1 cellular context compared by ENCODE assay signal in the genomic region with DNA sequence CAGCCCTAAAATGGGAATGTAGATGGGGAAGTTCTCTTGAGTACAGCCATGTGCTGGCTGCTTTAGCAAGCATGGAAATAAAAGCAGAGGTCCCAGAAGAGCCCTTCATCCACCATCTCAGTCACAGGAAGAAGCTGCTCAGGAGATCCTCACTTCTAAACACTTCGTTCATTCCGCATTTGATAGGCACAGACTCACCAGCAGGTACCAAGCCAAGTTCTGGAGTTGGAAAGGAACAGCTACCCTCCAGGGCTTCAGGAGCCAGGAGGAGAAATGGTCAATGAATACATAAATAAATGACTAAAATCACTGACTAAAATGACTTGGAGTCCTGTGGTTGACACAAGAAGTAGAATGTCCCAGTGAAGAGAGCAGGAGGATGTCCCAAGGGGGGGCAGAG.
TF ChIP-seq lines count a peak whose summit lies in the region.

No MANE protein-coding gene starts in this region.

TF ChIP-seq in WTC11, 78 proteins besides CTCF, POLR2A, EP300 and RAD21:
- no peak for TF ChIP-seq CBFB (CRISPR knock-in tag; IDR thresholded peaks at IDR 0.05; ENCODE audit: low read depth)
- TF ChIP-seq RELA (CRISPR knock-in tag; IDR thresholded peaks at IDR 0.05; ENCODE audit: borderline replicate concordance), result no peak
- no peak for TF ChIP-seq FOXP1 (CRISPR knock-in tag; IDR thresholded peaks at IDR 0.05; ENCODE audit: borderline replicate concordance)
- no peak for TF ChIP-seq CREM (CRISPR knock-in tag; IDR thresholded peaks at IDR 0.05)
- TF ChIP-seq, protein P1, sequence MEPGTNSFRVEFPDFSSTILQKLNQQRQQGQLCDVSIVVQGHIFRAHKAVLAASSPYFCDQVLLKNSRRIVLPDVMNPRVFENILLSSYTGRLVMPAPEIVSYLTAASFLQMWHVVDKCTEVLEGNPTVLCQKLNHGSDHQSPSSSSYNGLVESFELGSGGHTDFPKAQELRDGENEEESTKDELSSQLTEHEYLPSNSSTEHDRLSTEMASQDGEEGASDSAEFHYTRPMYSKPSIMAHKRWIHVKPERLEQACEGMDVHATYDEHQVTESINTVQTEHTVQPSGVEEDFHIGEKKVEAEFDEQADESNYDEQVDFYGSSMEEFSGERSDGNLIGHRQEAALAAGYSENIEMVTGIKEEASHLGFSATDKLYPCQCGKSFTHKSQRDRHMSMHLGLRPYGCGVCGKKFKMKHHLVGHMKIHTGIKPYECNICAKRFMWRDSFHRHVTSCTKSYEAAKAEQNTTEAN (CRISPR knock-in tag; IDR thresholded peaks at IDR 0.05), result no peak
- TF ChIP-seq, protein P2, sequence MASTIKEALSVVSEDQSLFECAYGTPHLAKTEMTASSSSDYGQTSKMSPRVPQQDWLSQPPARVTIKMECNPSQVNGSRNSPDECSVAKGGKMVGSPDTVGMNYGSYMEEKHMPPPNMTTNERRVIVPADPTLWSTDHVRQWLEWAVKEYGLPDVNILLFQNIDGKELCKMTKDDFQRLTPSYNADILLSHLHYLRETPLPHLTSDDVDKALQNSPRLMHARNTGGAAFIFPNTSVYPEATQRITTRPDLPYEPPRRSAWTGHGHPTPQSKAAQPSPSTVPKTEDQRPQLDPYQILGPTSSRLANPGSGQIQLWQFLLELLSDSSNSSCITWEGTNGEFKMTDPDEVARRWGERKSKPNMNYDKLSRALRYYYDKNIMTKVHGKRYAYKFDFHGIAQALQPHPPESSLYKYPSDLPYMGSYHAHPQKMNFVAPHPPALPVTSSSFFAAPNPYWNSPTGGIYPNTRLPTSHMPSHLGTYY (CRISPR knock-in tag; IDR thresholded peaks at IDR 0.05), result no peak
- no peak for TF ChIP-seq SMAD3 (CRISPR knock-in tag; IDR thresholded peaks at IDR 0.05; ENCODE audit: borderline replicate concordance)
- TF ChIP-seq, protein P3, sequence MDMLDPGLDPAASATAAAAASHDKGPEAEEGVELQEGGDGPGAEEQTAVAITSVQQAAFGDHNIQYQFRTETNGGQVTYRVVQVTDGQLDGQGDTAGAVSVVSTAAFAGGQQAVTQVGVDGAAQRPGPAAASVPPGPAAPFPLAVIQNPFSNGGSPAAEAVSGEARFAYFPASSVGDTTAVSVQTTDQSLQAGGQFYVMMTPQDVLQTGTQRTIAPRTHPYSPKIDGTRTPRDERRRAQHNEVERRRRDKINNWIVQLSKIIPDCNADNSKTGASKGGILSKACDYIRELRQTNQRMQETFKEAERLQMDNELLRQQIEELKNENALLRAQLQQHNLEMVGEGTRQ (CRISPR knock-in tag; IDR thresholded peaks at IDR 0.05), result no peak
- no peak for TF ChIP-seq SMAD4 (CRISPR knock-in tag; IDR thresholded peaks at IDR 0.05)
- TF ChIP-seq JUN (CRISPR knock-in tag; IDR thresholded peaks at IDR 0.05), result no peak
- TF ChIP-seq, protein P4, sequence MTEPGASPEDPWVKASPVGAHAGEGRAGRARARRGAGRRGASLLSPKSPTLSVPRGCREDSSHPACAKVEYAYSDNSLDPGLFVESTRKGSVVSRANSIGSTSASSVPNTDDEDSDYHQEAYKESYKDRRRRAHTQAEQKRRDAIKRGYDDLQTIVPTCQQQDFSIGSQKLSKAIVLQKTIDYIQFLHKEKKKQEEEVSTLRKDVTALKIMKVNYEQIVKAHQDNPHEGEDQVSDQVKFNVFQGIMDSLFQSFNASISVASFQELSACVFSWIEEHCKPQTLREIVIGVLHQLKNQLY (CRISPR knock-in tag; IDR thresholded peaks at IDR 0.05), result no peak
- no peak for TF ChIP-seq NFE2L1 (CRISPR knock-in tag; IDR thresholded peaks at IDR 0.05)
- TF ChIP-seq ESRRA (CRISPR knock-in tag; IDR thresholded peaks at IDR 0.05; ENCODE audit: borderline replicate concordance), result no peak
- no peak for TF ChIP-seq ZNF671 (CRISPR knock-in tag; IDR thresholded peaks at IDR 0.05)
- TF ChIP-seq, protein P5, sequence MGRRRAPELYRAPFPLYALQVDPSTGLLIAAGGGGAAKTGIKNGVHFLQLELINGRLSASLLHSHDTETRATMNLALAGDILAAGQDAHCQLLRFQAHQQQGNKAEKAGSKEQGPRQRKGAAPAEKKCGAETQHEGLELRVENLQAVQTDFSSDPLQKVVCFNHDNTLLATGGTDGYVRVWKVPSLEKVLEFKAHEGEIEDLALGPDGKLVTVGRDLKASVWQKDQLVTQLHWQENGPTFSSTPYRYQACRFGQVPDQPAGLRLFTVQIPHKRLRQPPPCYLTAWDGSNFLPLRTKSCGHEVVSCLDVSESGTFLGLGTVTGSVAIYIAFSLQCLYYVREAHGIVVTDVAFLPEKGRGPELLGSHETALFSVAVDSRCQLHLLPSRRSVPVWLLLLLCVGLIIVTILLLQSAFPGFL (CRISPR knock-in tag; IDR thresholded peaks at IDR 0.05; ENCODE audit: borderline replicate concordance), result no peak
- TF ChIP-seq, protein P6, sequence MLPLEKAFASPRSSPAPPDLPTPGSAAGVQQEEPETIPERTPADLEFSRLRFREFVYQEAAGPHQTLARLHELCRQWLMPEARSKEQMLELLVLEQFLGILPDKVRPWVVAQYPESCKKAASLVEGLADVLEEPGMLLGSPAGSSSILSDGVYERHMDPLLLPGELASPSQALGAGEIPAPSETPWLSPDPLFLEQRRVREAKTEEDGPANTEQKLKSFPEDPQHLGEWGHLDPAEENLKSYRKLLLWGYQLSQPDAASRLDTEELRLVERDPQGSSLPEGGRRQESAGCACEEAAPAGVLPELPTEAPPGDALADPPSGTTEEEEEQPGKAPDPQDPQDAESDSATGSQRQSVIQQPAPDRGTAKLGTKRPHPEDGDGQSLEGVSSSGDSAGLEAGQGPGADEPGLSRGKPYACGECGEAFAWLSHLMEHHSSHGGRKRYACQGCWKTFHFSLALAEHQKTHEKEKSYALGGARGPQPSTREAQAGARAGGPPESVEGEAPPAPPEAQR (CRISPR knock-in tag; IDR thresholded peaks at IDR 0.05), result no peak
